Comparison of ENCODE assay signal across 24 cellular contexts in genomic region chrX:18893536-18893935, GRCh38.
"Had no signal": no experiment of that assay in that cellular context is flagged by ENCODE, and none has a peak within 500 bp of the region (broad histone marks: within the 10 kb centered on the region; RNA-seq: fewer than 3 reads in every experiment).

No MANE protein-coding gene starts in this region.

- ATAC-seq: left lung; lower lobe of right lung; naive thymus-derived CD8-positive, alpha-beta T cell; right cardiac atrium; sciatic nerve; stimulated activated effector memory CD8-positive, alpha-beta T cell treated with anti-CD3 and anti-CD28 coated beads, Interleukin-12 subunit alpha, Interleukin-12 subunit beta, amount 100 ng/mL, for 72 hours had no signal

- H3K27me3 Mint-ChIP-seq: naive thymus-derived CD8-positive, alpha-beta T cell; stimulated activated naive CD8-positive, alpha-beta T cell treated with anti-CD3 and anti-CD28 coated beads, Interleukin-15, Interleukin-2, amounts not matched to agents 100 ng/mL and 50 ng/mL, for 24 hours had no signal

- H3K27ac Mint-ChIP-seq: nephron; stimulated activated effector memory CD8-positive, alpha-beta T cell treated with anti-CD3 and anti-CD28 coated beads, Interleukin-12 subunit alpha, Interleukin-12 subunit beta, amount 100 ng/mL, for 72 hours; stimulated activated naive CD8-positive, alpha-beta T cell treated with anti-CD3 and anti-CD28 coated beads, Interleukin-15, Interleukin-2, amounts not matched to agents 100 ng/mL and 50 ng/mL, for 24 hours had no signal

- H3K9me3 Mint-ChIP-seq: naive thymus-derived CD8-positive, alpha-beta T cell; neural crest cell; stimulated activated effector memory CD8-positive, alpha-beta T cell treated with anti-CD3 and anti-CD28 coated beads, Interleukin-12 subunit alpha, Interleukin-12 subunit beta, amount 100 ng/mL, for 72 hours; stimulated activated naive CD8-positive, alpha-beta T cell treated with anti-CD3 and anti-CD28 coated beads, Interleukin-15, Interleukin-2, amounts not matched to agents 100 ng/mL and 50 ng/mL, for 24 hours had no signal

- H3K4me1 Mint-ChIP-seq: nephron; neural crest cell; stimulated activated effector memory CD8-positive, alpha-beta T cell treated with anti-CD3 and anti-CD28 coated beads, Interleukin-12 subunit alpha, Interleukin-12 subunit beta, amount 100 ng/mL, for 72 hours had no signal

- DNase-seq: head of caudate nucleus; kidney glomerular epithelial cell; left cardiac atrium; left lung; lower lobe of right lung; mammary epithelial cell; mesenchymal stem cell; naive thymus-derived CD8-positive, alpha-beta T cell; ovary; retina; stimulated activated CD4-positive, alpha-beta T cell treated with anti-CD3 and anti-CD28 coated beads, Interleukin-12 subunit alpha, Interleukin-12 subunit beta, amount 100 ng/mL, for 4 hours; stimulated activated CD4-positive, alpha-beta T cell treated with anti-CD3 and anti-CD28 coated beads, Interleukin-15, amount 100 ng/mL, for 24 hours; stimulated activated CD4-positive, alpha-beta T cell treated with anti-CD3 and anti-CD28 coated beads, Interleukin-2, amount 100 ng/mL, for 24 hours; stimulated activated CD4-positive, alpha-beta T cell treated with anti-CD3 and anti-CD28 coated beads, Interleukin-4, amount 100 ng/mL, for 24 hours; stimulated activated naive CD4-positive, alpha-beta T cell; upper lobe of left lung; uterus had no signal

- H3K4me3 Mint-ChIP-seq: naive thymus-derived CD8-positive, alpha-beta T cell; nephron; neural crest cell; stimulated activated effector memory CD8-positive, alpha-beta T cell treated with anti-CD3 and anti-CD28 coated beads, Interleukin-12 subunit alpha, Interleukin-12 subunit beta, amount 100 ng/mL, for 72 hours; stimulated activated naive CD8-positive, alpha-beta T cell treated with anti-CD3 and anti-CD28 coated beads, Interleukin-15, Interleukin-2, amounts not matched to agents 100 ng/mL and 50 ng/mL, for 24 hours had no signal

- FAIRE-seq: keratinocyte had no signal

- H3K36me3 Mint-ChIP-seq: stimulated activated effector memory CD8-positive, alpha-beta T cell treated with anti-CD3 and anti-CD28 coated beads, Interleukin-12 subunit alpha, Interleukin-12 subunit beta, amount 100 ng/mL, for 72 hours had no signal
